8 cellular contexts compared by ENCODE assay signal in the genomic region with DNA sequence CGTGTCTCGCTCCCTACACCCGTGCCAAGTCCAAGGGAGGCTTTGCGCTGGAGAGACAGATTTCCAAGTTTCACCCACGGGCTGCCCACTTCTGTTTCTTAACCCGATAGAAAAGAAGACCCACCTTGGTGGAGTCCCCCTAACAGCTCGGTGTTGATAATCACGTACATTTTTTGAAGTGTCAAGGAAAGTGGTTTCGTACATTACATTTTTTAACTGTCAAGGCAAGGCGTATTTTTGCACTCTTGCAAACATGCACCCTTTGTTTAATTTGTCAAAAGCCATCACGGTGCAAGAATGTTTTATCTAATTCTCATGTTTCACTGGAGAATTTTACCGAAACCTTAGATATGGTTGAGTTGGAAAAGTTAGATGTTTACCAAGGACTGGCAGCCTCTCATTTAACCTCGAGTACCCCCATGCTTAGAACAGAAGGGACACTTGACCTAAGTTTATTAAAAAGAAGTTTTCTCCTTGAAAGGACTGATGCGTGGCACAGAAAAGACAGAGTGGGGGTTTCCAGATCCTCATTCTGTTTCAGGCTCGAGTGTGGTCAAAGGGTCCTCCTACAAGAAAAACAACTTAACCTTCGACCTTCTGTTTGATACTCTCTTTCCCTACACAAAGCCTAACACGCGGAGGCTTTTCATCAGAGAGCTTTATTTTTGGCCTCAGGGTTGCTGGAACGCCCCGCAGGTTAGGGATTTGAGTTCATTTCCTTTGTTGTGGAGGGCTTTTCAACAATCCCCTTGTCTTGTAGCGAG. TPM values are rescaled to one million over a fixed set of nuclear protein-coding genes. Genes with fewer than 3 reads are reported as not detected.
DNase-seq lines count a peak whose midpoint lies in the region; ATAC-seq lines count a peak whose summit lies in the region.

No MANE protein-coding gene starts in this region.

- H3K27ac ChIP-seq in angular gyrus (ENCODE audit: low read depth, low read length) (peak overlapping the region; percentile 69), layer of hippocampus (ENCODE audit: low read depth, low read length) (peak overlapping the region; percentile 59), thymus (ENCODE audit: low read depth) (peak overlapping the region; percentile 38)

- H3K27me3 ChIP-seq in layer of hippocampus (ENCODE audit: control insufficient read depth, insufficient read depth, low read length) = no peaks in the 10 kb centered on the region
- H3K27me3 ChIP-seq in thymus (ENCODE audit: control insufficient read depth, insufficient read depth) = no peaks in the 10 kb centered on the region

- H3K4me3 ChIP-seq in thymus (ENCODE audit: low read length) = peak overlapping the region; percentile 86

- WGBS in thymus = 3% methylated on average over 21 of the region's 21 CpGs

- peaks cover 10% of the 10 kb centered on the region for H3K4me1 Mint-ChIP-seq in activated naive CD4-positive, alpha-beta T cell treated with anti-CD3 and anti-CD28 coated beads, Interleukin-2, amount 10 ng/mL, durations not matched to agents 7 days and 5 days

- no peaks in the 10 kb centered on the region for H3K9me3 ChIP-seq in thymus (ENCODE audit: control insufficient read depth)

- peaks cover 35% of the 10 kb centered on the region for H3K4me1 ChIP-seq in thymus (ENCODE audit: control insufficient read depth, insufficient read depth, low read length)

- no peak overlapping the region for H3K27ac Mint-ChIP-seq in activated naive CD4-positive, alpha-beta T cell treated with anti-CD3 and anti-CD28 coated beads, Interleukin-2, amount 10 ng/mL, durations not matched to agents 7 days and 5 days

- peak; percentile 22 for DNase-seq in activated naive CD4-positive, alpha-beta T cell treated with anti-CD3 and anti-CD28 coated beads, Interleukin-2, amount 10 ng/mL, durations not matched to agents 7 days and 5 days
- DNase-seq in activated naive CD4-positive, alpha-beta T cell (lab: John Stamatoyannopoulos, UW) = no peak
- no peak for DNase-seq in activated CD8-positive, alpha-beta memory T cell treated with anti-CD3 and anti-CD28 coated beads, Interleukin-2, amount 50 U/mL, for 48 hours
- DNase-seq in NCI-H526 (lab: John Stamatoyannopoulos, UW) = no peak

- CTCF ChIA-PET in activated naive CD4-positive, alpha-beta T cell treated with anti-CD3 and anti-CD28 coated beads, Interleukin-2, amount 10 ng/mL, durations not matched to agents 7 days and 5 days (lab: Charles Lee) = interaction anchor here (1.3 kb wide), 1 partner anchor 38 kb away, joined by 7 read pairs; no protein-coding TSS in a partner anchor

- no peaks in the 10 kb centered on the region for H3K36me3 ChIP-seq in thymus (ENCODE audit: control insufficient read depth, insufficient read depth)

- H3K27me3 Mint-ChIP-seq in activated naive CD4-positive, alpha-beta T cell treated with anti-CD3 and anti-CD28 coated beads, Interleukin-2, amount 10 ng/mL, durations not matched to agents 7 days and 5 days = peaks cover 78% of the 10 kb centered on the region

- ATAC-seq in HG03196 (IDR thresholded peaks at IDR 0.05; ENCODE audit: unreplicated experiment) = no peak

- H3K4me3 Mint-ChIP-seq in activated naive CD4-positive, alpha-beta T cell treated with anti-CD3 and anti-CD28 coated beads, Interleukin-2, amount 10 ng/mL, durations not matched to agents 7 days and 5 days = peak overlapping the region; percentile 17

- H3K9me3 Mint-ChIP-seq in activated naive CD4-positive, alpha-beta T cell treated with anti-CD3 and anti-CD28 coated beads, Interleukin-2, amount 10 ng/mL, durations not matched to agents 7 days and 5 days = no peaks in the 10 kb centered on the region

- no peaks in the 10 kb centered on the region for H3K36me3 Mint-ChIP-seq in activated naive CD4-positive, alpha-beta T cell treated with anti-CD3 and anti-CD28 coated beads, Interleukin-2, amount 10 ng/mL, durations not matched to agents 7 days and 5 days

RNA-seq across cellular contexts. Expression of gene GXYLT2, which starts 0.9 kb away (rescaled TPM):
- polyA plus RNA-seq in thymus = 2.9 TPM

RNA-seq across cellular contexts. Expression of gene SHQ1, which starts 40.5 kb away (rescaled TPM):
- polyA plus RNA-seq in thymus = 17.4 TPM
